In the genomic region with DNA sequence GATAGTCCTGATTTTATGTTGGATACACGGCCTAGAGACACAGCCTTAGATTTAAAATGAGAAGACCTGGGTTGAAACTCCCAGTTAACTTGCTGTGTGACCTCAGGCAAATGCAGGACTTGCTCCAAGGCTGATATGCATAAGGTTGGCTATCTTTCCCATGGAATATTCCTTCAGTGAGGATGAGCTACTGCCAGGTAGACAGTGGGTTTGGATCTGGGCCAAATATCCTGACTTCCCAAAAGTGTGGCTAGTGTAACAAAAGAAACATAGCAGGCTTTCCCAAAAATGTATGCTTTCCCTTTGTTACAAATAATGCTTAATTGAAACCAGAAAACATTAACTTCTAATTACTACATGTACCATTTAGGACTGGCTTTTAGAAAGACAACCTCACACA, we compare ENCODE assay signal across 8 cellular contexts. TPM values are rescaled to one million over a fixed set of nuclear protein-coding genes. Genes with fewer than 3 reads are reported as not detected.
DNase-seq lines count a peak whose midpoint lies in the region; ATAC-seq and TF ChIP-seq lines count a peak whose summit lies in the region.

No MANE protein-coding gene starts in this region.

- TF ChIP-seq CTCF in activated CD8-positive, alpha-beta T cell treated with anti-CD3 and anti-CD28 coated beads for 36 hours (IDR thresholded peaks at IDR 0.05), result no peak

- POLR2A ChIA-PET in activated CD8-positive, alpha-beta T cell treated with anti-CD3 and anti-CD28 coated beads for 36 hours (lab: Charles Lee), result interaction anchor here (0.9 to 3.1 kb wide), 5 partner anchors 8 to 156 kb away, joined by 3 to 15 read pairs (median 5); partner anchors contain the start of genes NCBP1 and TSTD2

- H3K4me3 Mint-ChIP-seq in activated CD8-positive, alpha-beta T cell treated with anti-CD3 and anti-CD28 coated beads for 36 hours, result peak overlapping the region; percentile 92
- H3K4me3 Mint-ChIP-seq in stimulated activated naive CD8-positive, alpha-beta T cell treated with anti-CD3 and anti-CD28 coated beads, Interleukin-15, amount 100 ng/mL, for 72 hours, result peak overlapping the region; percentile 86 to 92

- ATAC-seq in activated CD8-positive, alpha-beta T cell treated with anti-CD3 and anti-CD28 coated beads for 36 hours, result peak; percentile 1
- peak; percentile 3 for ATAC-seq in stimulated activated naive CD8-positive, alpha-beta T cell treated with anti-CD3 and anti-CD28 coated beads, Interleukin-15, amount 100 ng/mL, for 72 hours
- no peak for ATAC-seq in HG03457 (IDR thresholded peaks at IDR 0.05; ENCODE audit: unreplicated experiment)
- ATAC-seq in GM21447 (IDR thresholded peaks at IDR 0.05; ENCODE audit: unreplicated experiment), result no peak
- ATAC-seq in sciatic nerve, result no peak

- H3K27me3 Mint-ChIP-seq in activated CD8-positive, alpha-beta T cell treated with anti-CD3 and anti-CD28 coated beads for 36 hours, result peaks cover 4% of the 10 kb centered on the region
- peaks cover 6% of the 10 kb centered on the region for H3K27me3 Mint-ChIP-seq in stimulated activated naive CD8-positive, alpha-beta T cell treated with anti-CD3 and anti-CD28 coated beads, Interleukin-15, amount 100 ng/mL, for 72 hours

- CTCF ChIA-PET in activated CD8-positive, alpha-beta T cell treated with anti-CD3 and anti-CD28 coated beads for 36 hours (lab: Charles Lee), result interaction anchor here (1.3 to 4.2 kb wide), 4 partner anchors 66 to 225 kb away, joined by 3 to 22 read pairs (median 6); partner anchors contain the start of gene TRMO

- H3K36me3 Mint-ChIP-seq in activated CD8-positive, alpha-beta T cell treated with anti-CD3 and anti-CD28 coated beads for 36 hours (ENCODE audit: low read depth), result peaks cover 15% of the 10 kb centered on the region

- no peaks in the 10 kb centered on the region for H3K9me3 Mint-ChIP-seq in activated CD8-positive, alpha-beta T cell treated with anti-CD3 and anti-CD28 coated beads for 36 hours
- H3K9me3 Mint-ChIP-seq in stimulated activated naive CD8-positive, alpha-beta T cell treated with anti-CD3 and anti-CD28 coated beads, Interleukin-15, amount 100 ng/mL, for 72 hours, result no peaks in the 10 kb centered on the region

- peaks cover 44% of the 10 kb centered on the region for H3K4me1 Mint-ChIP-seq in activated CD8-positive, alpha-beta T cell treated with anti-CD3 and anti-CD28 coated beads for 36 hours (ENCODE audit: low read depth)
- peaks cover 70% of the 10 kb centered on the region for H3K4me1 Mint-ChIP-seq in stimulated activated naive CD8-positive, alpha-beta T cell treated with anti-CD3 and anti-CD28 coated beads, Interleukin-15, amount 100 ng/mL, for 72 hours

- intact Hi-C loops in activated CD8-positive, alpha-beta T cell treated with anti-CD3 and anti-CD28 coated beads for 36 hours (cut with micrococcal nuclease), result no loop called here
- intact Hi-C loops in sciatic nerve (cut with DNase I), result no loop called here

- DNase-seq in NCI-H526 treated with DMSO at 0.1 percent for 48 hours (lab: John Stamatoyannopoulos, UW) (peak; percentile 10), NCI-H526 (lab: John Stamatoyannopoulos, UW) (no peak), kidney tubule cell (ENCODE audit: low spot score) (peak; percentile 13), sciatic nerve (ENCODE audit: low spot score) (no peak)
- no peak for DNase-seq in activated CD8-positive, alpha-beta T cell treated with anti-CD3 and anti-CD28 coated beads for 36 hours
- no peak for DNase-seq in stimulated activated naive CD8-positive, alpha-beta T cell treated with anti-CD3 and anti-CD28 coated beads, Interleukin-15, amount 100 ng/mL, for 72 hours

- H3K27ac Mint-ChIP-seq in activated CD8-positive, alpha-beta T cell treated with anti-CD3 and anti-CD28 coated beads for 36 hours, result peak overlapping the region; percentile 94
- peak overlapping the region; percentile 94 for H3K27ac Mint-ChIP-seq in stimulated activated naive CD8-positive, alpha-beta T cell treated with anti-CD3 and anti-CD28 coated beads, Interleukin-15, amount 100 ng/mL, for 72 hours

RNA-seq across cellular contexts. Expression of gene XPA, which starts 0.7 kb away (rescaled TPM):
- total RNA-seq in activated CD8-positive, alpha-beta T cell treated with anti-CD3 and anti-CD28 coated beads for 36 hours, result 10 to 100 TPM in 1 of 2 experiments, 1 to 10 TPM in 1; 9.8 to 10.9 TPM
- 21.0 TPM for total RNA-seq in sciatic nerve

Comparison
In these comparisons a context has a peak if more than half of its experiments do, and no peak if none do; other contexts are left out.
1. DNase-seq: peak in NCI-H526 treated with DMSO at 0.1 percent for 48 hours (single experiment) and kidney tubule cell (single experiment); none in NCI-H526 (0 of 2), activated CD8-positive, alpha-beta T cell treated with anti-CD3 and anti-CD28 coated beads for 36 hours (single experiment), stimulated activated naive CD8-positive, alpha-beta T cell treated with anti-CD3 and anti-CD28 coated beads, Interleukin-15, amount 100 ng/mL, for 72 hours (0 of 2) and sciatic nerve (single experiment).
2. ATAC-seq: peak in activated CD8-positive, alpha-beta T cell treated with anti-CD3 and anti-CD28 coated beads for 36 hours (single experiment) and stimulated activated naive CD8-positive, alpha-beta T cell treated with anti-CD3 and anti-CD28 coated beads, Interleukin-15, amount 100 ng/mL, for 72 hours (single experiment); none in HG03457 (single experiment), GM21447 (single experiment) and sciatic nerve (single experiment).